ENCODE assay signal across 2 cellular contexts in genomic region chr5:80597500-80597899, GRCh38.
TF ChIP-seq lines count a peak whose summit lies in the region.

No MANE protein-coding gene starts in this region.

TF ChIP-seq in HepG2, 621 proteins besides CTCF, POLR2A, EP300 and RAD21:
- TF ChIP-seq ZNF235 (CRISPR knock-in tag; IDR thresholded peaks at IDR 0.05; ENCODE audit: borderline replicate concordance) (no peak), CHD2 (IDR thresholded peaks at IDR 0.05; ENCODE audit: low read depth, low read length) (0 out of 2 replicates have a peak, but pooled peaks have one; percentile 40)

TF ChIP-seq in K562, 482 proteins besides CTCF, POLR2A, EP300 and RAD21:
- no peak for TF ChIP-seq ZNF408 (CRISPR knock-in tag; IDR thresholded peaks at IDR 0.05; ENCODE audit: low read depth)
- TF ChIP-seq CHD2 (IDR thresholded peaks at IDR 0.05; ENCODE audit: low read depth, low read length) = peak; percentile 58; the same call in 1 of the 2 replicates
